Comparison of ENCODE assay signal across 8 cellular contexts in the genomic region with DNA sequence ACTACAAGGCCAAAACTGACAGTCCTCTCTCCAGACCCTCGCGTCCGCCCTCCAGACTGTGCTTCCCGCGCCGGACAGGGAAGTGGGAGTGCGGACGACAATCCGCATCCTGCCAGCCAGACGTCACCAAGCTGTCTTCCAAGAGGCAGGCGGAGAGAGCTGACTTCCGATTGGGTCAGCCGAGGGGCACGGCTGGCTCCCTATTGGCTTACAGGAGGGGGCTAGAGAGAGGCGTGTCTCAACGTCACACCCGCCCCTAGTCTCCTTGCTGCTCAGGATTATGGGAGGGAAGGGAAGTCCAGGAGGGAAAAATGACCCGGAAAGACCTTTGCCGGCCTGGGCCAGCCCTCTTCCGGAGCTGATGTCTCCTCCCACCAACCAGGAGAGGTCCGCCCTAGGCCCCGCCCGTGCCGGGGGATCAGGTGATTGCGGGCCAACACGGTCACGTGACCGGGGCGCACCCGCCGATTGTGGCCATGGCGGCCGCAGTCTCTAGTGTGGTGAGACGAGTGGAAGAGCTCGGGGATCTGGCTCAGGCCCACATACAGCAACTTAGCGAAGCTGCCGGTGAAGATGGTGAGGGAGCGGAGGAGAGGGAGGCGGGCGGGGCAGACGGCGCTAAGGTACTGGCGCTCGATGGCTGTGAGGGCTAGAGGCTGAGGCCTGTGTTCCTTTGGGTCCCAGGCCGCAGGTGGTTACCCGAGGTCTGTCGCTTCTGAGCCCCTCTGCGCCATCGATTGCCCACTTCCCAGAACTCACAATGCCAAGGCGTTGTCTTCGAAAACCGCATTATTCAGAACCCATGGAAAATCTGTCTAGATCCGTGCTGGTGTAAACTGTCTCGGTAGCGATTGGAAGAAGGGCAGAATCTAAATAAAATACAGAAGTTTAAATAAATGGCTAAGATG. TPM values are rescaled to one million over a fixed set of nuclear protein-coding genes. Genes with fewer than 3 reads are reported as not detected.
DNase-seq lines count a peak whose midpoint lies in the region; ATAC-seq and TF ChIP-seq lines count a peak whose summit lies in the region.

TSS of gene RIMOC1 (plus strand) at position 453 of the 908 bp plus-strand sequence. CDS start at position 477, 24 bp downstream.

- peaks cover 32% of the 10 kb centered on the region for H3K36me3 Mint-ChIP-seq in activated T-helper 2 cell treated with anti-CD3 and anti-CD28 coated beads, Interferon-gamma antibody, Interleukin-2, Interleukin-4, amounts not matched to agents 10 μg/mL and 5 μg/mL and 100 μg/mL, durations not matched to agents 14 hours and 24 hours and 36 hours (ENCODE audit: low read depth)
- peaks cover 0 to 13% (median 10%) of the 10 kb centered on the region in 5 donors for H3K36me3 Mint-ChIP-seq in naive thymus-derived CD4-positive, alpha-beta T cell
- H3K36me3 Mint-ChIP-seq in stimulated activated naive B cell treated with anti-CD40 and anti-IgM and Interleukin-4, amounts not matched to agents 10 μg/mL and 1 μg/mL and 100 μg/mL, for 72 hours: peaks cover 9 to 29% of the 10 kb centered on the region in 2 donors

- H4K20me1 ChIP-seq in fibroblast of lung (ENCODE audit: control insufficient read depth, extremely low read depth, insufficient read depth, low read length): no peaks in the 10 kb centered on the region

- peaks cover 49% of the 10 kb centered on the region for H3K4me1 Mint-ChIP-seq in activated T-helper 2 cell treated with anti-CD3 and anti-CD28 coated beads, Interferon-gamma antibody, Interleukin-2, Interleukin-4, amounts not matched to agents 10 μg/mL and 5 μg/mL and 100 μg/mL, durations not matched to agents 14 hours and 24 hours and 36 hours (ENCODE audit: low read depth)
- H3K4me1 Mint-ChIP-seq in naive thymus-derived CD4-positive, alpha-beta T cell: peaks cover 21 to 54% (median 46%) of the 10 kb centered on the region in 7 donors
- H3K4me1 Mint-ChIP-seq in stimulated activated naive B cell treated with anti-CD40 and anti-IgM and Interleukin-4, amounts not matched to agents 10 μg/mL and 1 μg/mL and 100 μg/mL, for 72 hours: peaks cover 21 to 35% of the 10 kb centered on the region in 2 donors

- H3K27ac Mint-ChIP-seq in activated T-helper 2 cell treated with anti-CD3 and anti-CD28 coated beads, Interferon-gamma antibody, Interleukin-2, Interleukin-4, amounts not matched to agents 10 μg/mL and 5 μg/mL and 100 μg/mL, durations not matched to agents 14 hours and 24 hours and 36 hours: peak within 1 kb of the TSS; percentile 97
- peak within 1 kb of the TSS; percentile 97 to 100 (median 99) for H3K27ac Mint-ChIP-seq in naive thymus-derived CD4-positive, alpha-beta T cell
- peak within 1 kb of the TSS; percentile 100 for H3K27ac Mint-ChIP-seq in stimulated activated naive B cell treated with anti-CD40 and anti-IgM and Interleukin-4, amounts not matched to agents 10 μg/mL and 1 μg/mL and 100 μg/mL, for 72 hours

- H3K9me3 Mint-ChIP-seq in activated T-helper 2 cell treated with anti-CD3 and anti-CD28 coated beads, Interferon-gamma antibody, Interleukin-2, Interleukin-4, amounts not matched to agents 10 μg/mL and 5 μg/mL and 100 μg/mL, durations not matched to agents 14 hours and 24 hours and 36 hours: no peaks in the 10 kb centered on the region
- H3K9me3 Mint-ChIP-seq in naive thymus-derived CD4-positive, alpha-beta T cell: peaks cover 0 to 5% (median 0%) of the 10 kb centered on the region in 11 donors
- H3K9me3 Mint-ChIP-seq in stimulated activated naive B cell treated with anti-CD40 and anti-IgM and Interleukin-4, amounts not matched to agents 10 μg/mL and 1 μg/mL and 100 μg/mL, for 72 hours: no peaks in the 10 kb centered on the region

- H3K4me3 Mint-ChIP-seq in activated T-helper 2 cell treated with anti-CD3 and anti-CD28 coated beads, Interferon-gamma antibody, Interleukin-2, Interleukin-4, amounts not matched to agents 10 μg/mL and 5 μg/mL and 100 μg/mL, durations not matched to agents 14 hours and 24 hours and 36 hours (ENCODE audit: low read depth): peak within 1 kb of the TSS; percentile 97
- H3K4me3 Mint-ChIP-seq in naive thymus-derived CD4-positive, alpha-beta T cell: peak within 1 kb of the TSS; percentile 84 to 99 (median 98)
- peak within 1 kb of the TSS; percentile 90 to 99 for H3K4me3 Mint-ChIP-seq in stimulated activated naive B cell treated with anti-CD40 and anti-IgM and Interleukin-4, amounts not matched to agents 10 μg/mL and 1 μg/mL and 100 μg/mL, for 72 hours

- H3K4me1 ChIP-seq in RWPE2 (ENCODE audit: insufficient read depth, poor library complexity, severe bottlenecking): no peaks in the 10 kb centered on the region
- no peaks in the 10 kb centered on the region for H3K4me1 ChIP-seq in fibroblast of lung (ENCODE audit: control insufficient read depth, extremely low read depth, insufficient read depth, low read length)
- peaks cover 16 to 18% of the 10 kb centered on the region in 2 donors for H3K4me1 ChIP-seq in naive thymus-derived CD4-positive, alpha-beta T cell (ENCODE audit: control insufficient read depth in 2 of 2, insufficient read depth in 2 of 2, low read length in 2 of 2)

- H3K27me3 ChIP-seq in RWPE2 (ENCODE audit: insufficient read depth, poor library complexity, severe bottlenecking) (no peaks in the 10 kb centered on the region), fibroblast of lung (ENCODE audit: control insufficient read depth, insufficient read depth, low read length) (no peaks in the 10 kb centered on the region)
- no peaks in the 10 kb centered on the region for H3K27me3 ChIP-seq in naive thymus-derived CD4-positive, alpha-beta T cell (ENCODE audit: control insufficient read depth in 2 of 2, insufficient read depth in 2 of 2, low read length in 2 of 2)

- H3K9me3 ChIP-seq in RWPE2 (ENCODE audit: severe bottlenecking): no peaks in the 10 kb centered on the region
- H3K9me3 ChIP-seq in fibroblast of lung (ENCODE audit: control insufficient read depth, insufficient read depth, low read depth, low read length): no peaks in the 10 kb centered on the region
- no peaks in the 10 kb centered on the region for H3K9me3 ChIP-seq in naive thymus-derived CD4-positive, alpha-beta T cell (ENCODE audit: control insufficient read depth in 2 of 3, low read length in 3 of 3)

- H3K27ac ChIP-seq in RWPE2 (ENCODE audit: poor library complexity, severe bottlenecking) (peak within 1 kb of the TSS; percentile 44), fibroblast of lung (ENCODE audit: insufficient read depth, low read length) (peak within 1 kb of the TSS; percentile 97)
- H3K27ac ChIP-seq in naive thymus-derived CD4-positive, alpha-beta T cell (ENCODE audit: low read depth, low read length): peak within 1 kb of the TSS; percentile 85

- TF ChIP-seq CTCF in RWPE2 (IDR thresholded peaks at IDR 0.05; ENCODE audit: poor library complexity, severe bottlenecking): no peak
- TF ChIP-seq CTCF in fibroblast of lung (conservative IDR thresholded peaks at IDR 0.05 in 1 of 2, IDR thresholded peaks at IDR 0.05 in 1 of 2; ENCODE audit: low read depth in 1 of 2, low read length in 2 of 2): no peak

- DNase-seq in EH (ENCODE audit: low read depth): peak; percentile 100
- DNase-seq in H4 (ENCODE audit: low spot score): peak; percentile 100
- DNase-seq in LoVo (ENCODE audit: low spot score): peak; percentile 100
- peak; percentile 99 for DNase-seq in RWPE2 (ENCODE audit: low spot score)
- DNase-seq in activated T-helper 2 cell treated with anti-CD3 and anti-CD28 coated beads, Interferon-gamma antibody, Interleukin-2, Interleukin-4, amounts not matched to agents 10 μg/mL and 5 μg/mL and 100 μg/mL, durations not matched to agents 14 hours and 24 hours and 36 hours (ENCODE audit: low spot score): peak; percentile 98
- peak; percentile 100 for DNase-seq in fibroblast of lung (ENCODE audit: low read depth in 2 of 2)
- peak; percentile 94 to 98 (median 97) for DNase-seq in naive thymus-derived CD4-positive, alpha-beta T cell
- DNase-seq in stimulated activated naive B cell treated with anti-CD40 and anti-IgM and Interleukin-4, amounts not matched to agents 10 μg/mL and 1 μg/mL and 100 μg/mL, for 72 hours: peak; percentile 99

- CTCF ChIA-PET in naive thymus-derived CD4-positive, alpha-beta T cell (lab: Charles Lee): interaction anchor here (1.0 to 1.8 kb wide), 4 partner anchors 21 to 153 kb away, joined by 3 to 5 read pairs (median 4); partner anchors contain the start of gene FBXO4

- H3K9ac ChIP-seq in fibroblast of lung (ENCODE audit: insufficient read depth, low read length): peak within 1 kb of the TSS; percentile 94

- H3K4me3 ChIP-seq in RWPE2 (ENCODE audit: severe bottlenecking): peak within 1 kb of the TSS; percentile 61
- H3K4me3 ChIP-seq in fibroblast of lung (replicated peaks in 1 of 4; ENCODE audit: control extremely low read depth in 1 of 4, insufficient read depth in 1 of 4, low read depth in 3 of 4, low read length in 4 of 4): peak within 1 kb of the TSS; percentile 61 to 90 (median 80)
- H3K4me3 ChIP-seq in naive thymus-derived CD4-positive, alpha-beta T cell (ENCODE audit: low read length): peak within 1 kb of the TSS; percentile 90

- POLR2A ChIA-PET in naive thymus-derived CD4-positive, alpha-beta T cell (lab: Charles Lee): interaction anchor here (0.6 to 3.1 kb wide), 22 partner anchors 9 to 1580 kb away, joined by 3 to 62 read pairs (median 5); partner anchors contain the start of genes FBXO4, OXCT1, TMEM267 and ZNF131

- peak; percentile 99 for ATAC-seq in RWPE2 (ENCODE audit: low read depth)
- peak; percentile 94 for ATAC-seq in naive thymus-derived CD4-positive, alpha-beta T cell
- peak; percentile 96 to 97 for ATAC-seq in stimulated activated naive B cell treated with anti-CD40 and anti-IgM and Interleukin-4, amounts not matched to agents 10 μg/mL and 1 μg/mL and 100 μg/mL, for 72 hours (replicated peaks)

- peak within 1 kb of the TSS; percentile 86 for H2AFZ ChIP-seq in fibroblast of lung (ENCODE audit: low read length)

- H3K27me3 Mint-ChIP-seq in activated T-helper 2 cell treated with anti-CD3 and anti-CD28 coated beads, Interferon-gamma antibody, Interleukin-2, Interleukin-4, amounts not matched to agents 10 μg/mL and 5 μg/mL and 100 μg/mL, durations not matched to agents 14 hours and 24 hours and 36 hours (ENCODE audit: low read depth): no peaks in the 10 kb centered on the region
- H3K27me3 Mint-ChIP-seq in naive thymus-derived CD4-positive, alpha-beta T cell: peaks cover 0 to 11% (median 0%) of the 10 kb centered on the region in 5 donors
- H3K27me3 Mint-ChIP-seq in stimulated activated naive B cell treated with anti-CD40 and anti-IgM and Interleukin-4, amounts not matched to agents 10 μg/mL and 1 μg/mL and 100 μg/mL, for 72 hours: peaks cover 4 to 6% of the 10 kb centered on the region in 2 donors

- H3K36me3 ChIP-seq in RWPE2 (ENCODE audit: low read depth) (peaks cover 37% of the 10 kb centered on the region), fibroblast of lung (ENCODE audit: control insufficient read depth, insufficient read depth, low read length) (peaks cover 2% of the 10 kb centered on the region)
- peaks cover 0 to 12% (median 4%) of the 10 kb centered on the region in 3 experiments for H3K36me3 ChIP-seq in naive thymus-derived CD4-positive, alpha-beta T cell (ENCODE audit: control insufficient read depth in 2 of 3, insufficient read depth in 3 of 3, low read length in 3 of 3)

- H3K79me2 ChIP-seq in fibroblast of lung (ENCODE audit: control insufficient read depth, insufficient read depth, low read length): peaks cover 27% of the 10 kb centered on the region

- intact Hi-C loops in activated T-helper 2 cell treated with anti-CD3 and anti-CD28 coated beads, Interferon-gamma antibody, Interleukin-2, Interleukin-4, amounts not matched to agents 10 μg/mL and 5 μg/mL and 100 μg/mL, durations not matched to agents 14 hours and 24 hours and 36 hours (cut with micrococcal nuclease): loop anchor here (1.0 to 10.0 kb wide), 8 partner anchors 10 to 1217 kb away; partner anchors contain the start of genes FBXO4 and OXCT1
- intact Hi-C loops in naive thymus-derived CD4-positive, alpha-beta T cell (cut with micrococcal nuclease): loop anchor here (1.0 to 10.0 kb wide), 22 partner anchors 11 to 1701 kb away; partner anchors contain the start of genes FBXO4 (in 2 of the 2), HMGCS1 (in 2 of the 2), OXCT1 (in 2 of the 2) and PRKAA1 (in 2 of the 2)

- H3K4me2 ChIP-seq in fibroblast of lung (ENCODE audit: extremely low read depth, insufficient read depth, low read length): peak within 1 kb of the TSS; percentile 91

RNA-seq across cellular contexts. Expression of gene RIMOC1, which starts in this region (rescaled TPM):
- 21.3 and 26.8 TPM in 2 replicates for total RNA-seq in H4 (2014; rRNA removed; shearing (Covaris generic))
- total RNA-seq in activated T-helper 2 cell treated with anti-CD3 and anti-CD28 coated beads, Interferon-gamma antibody, Interleukin-2, Interleukin-4, amounts not matched to agents 10 μg/mL and 5 μg/mL and 100 μg/mL, durations not matched to agents 14 hours and 24 hours and 36 hours: 26.6 and 28.7 TPM in 2 replicates
- total RNA-seq in fibroblast of lung: 16.2 and 22.5 TPM in 2 replicates
- polyA plus RNA-seq in fibroblast of lung: 41.7 and 43.6 TPM in 2 replicates
- 13.2 and 15.7 TPM in 2 replicates for polyA plus RNA-seq in fibroblast of lung (2012)
- 6.5 and 9.0 TPM in 2 replicates for polyA minus RNA-seq in fibroblast of lung (ENCODE audit: low replicate concordance)
- 10 to 100 TPM; 13.8 to 40.6 (median 27.5) TPM for total RNA-seq in naive thymus-derived CD4-positive, alpha-beta T cell
- 10 to 100 TPM; 10.8 to 14.6 TPM for polyA plus RNA-seq in naive thymus-derived CD4-positive, alpha-beta T cell

Comparison
In these comparisons a context has a peak if more than half of its experiments do, and no peak if none do; other contexts are left out.
1. Peak in every context shown above with its lines: DNase-seq, ATAC-seq, H3K4me3 ChIP-seq and H3K27ac ChIP-seq.
2. H3K27ac ChIP-seq: peak in every context shown above with its lines; median percentile 97 in fibroblast of lung; 85 in naive thymus-derived CD4-positive, alpha-beta T cell; 44 in RWPE2.